Comparison of ENCODE assay signal across 10 cellular contexts in the genomic region with DNA sequence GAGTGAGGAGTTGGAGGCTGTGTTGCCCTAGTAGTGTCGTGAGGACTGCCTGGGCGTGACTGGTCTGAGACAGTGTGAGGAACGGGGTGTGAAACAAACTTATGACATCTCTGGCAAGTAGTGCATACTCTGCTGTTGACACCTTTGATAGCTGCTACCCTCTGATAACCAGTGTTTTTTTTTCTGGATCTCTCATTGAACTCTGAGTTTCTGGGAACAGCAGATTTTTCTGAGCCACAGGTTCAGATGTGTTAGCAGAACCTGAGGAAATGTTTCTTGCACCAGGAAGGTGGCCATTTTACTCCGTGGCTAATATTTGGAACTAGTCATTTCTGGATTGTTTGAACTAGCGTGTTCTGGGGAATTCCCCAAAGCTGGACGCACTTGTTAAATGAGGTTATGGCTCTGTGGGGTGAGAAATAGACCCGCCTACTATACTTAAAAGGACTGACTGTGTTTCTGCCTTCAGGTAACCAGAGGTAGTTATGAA. TPM values are rescaled to one million over a fixed set of nuclear protein-coding genes. Genes with fewer than 3 reads are reported as not detected.
DNase-seq lines count a peak whose midpoint lies in the region; ATAC-seq and TF ChIP-seq lines count a peak whose summit lies in the region.
"Had no signal": no experiment of that assay in that cellular context is flagged by ENCODE, and none has a peak within 500 bp of the region (broad histone marks: within the 10 kb centered on the region; RNA-seq: fewer than 3 reads in every experiment).

No MANE protein-coding gene starts in this region.

- DNase-seq in GM10266 (ENCODE audit: extremely low spot score) (peak; percentile 55), M059J (ENCODE audit: low read depth) (peak; percentile 9), iPS-NIHi7 (ENCODE audit: extremely low spot score) (no peak), Caco-2 (no peak), NCI-H526 (lab: John Stamatoyannopoulos, UW) (no peak)
- DNase-seq in stimulated activated CD4-positive, alpha-beta T cell treated with anti-CD3 and anti-CD28 coated beads, Interleukin-2, amount 100 ng/mL, for 24 hours = no peak
- DNase-seq: activated CD4-positive, alpha-beta T cell treated with anti-CD3 and anti-CD28 coated beads, Interleukin-2, amount 50 U/mL, for 1 hour; C1 segment of cervical spinal cord had no signal

- no peaks in the 10 kb centered on the region for H3K9me3 ChIP-seq in Caco-2

- H3K4me1 Mint-ChIP-seq in Caco-2 (ENCODE audit: low read depth, unreplicated experiment) = no peaks in the 10 kb centered on the region

- TF ChIP-seq CTCF in GM10266 (IDR thresholded peaks at IDR 0.05; ENCODE audit: control insufficient read depth, insufficient read depth, low read depth, missing control alignments) = no peak
- no peak for TF ChIP-seq CTCF in Caco-2 (IDR thresholded peaks at IDR 0.05; ENCODE audit: insufficient read depth in 1 of 2, low read depth in 1 of 2, low read length in 1 of 2, severe bottlenecking in 1 of 2, unreplicated experiment in 1 of 2)

- peaks cover 2% of the 10 kb centered on the region for H3K27me3 Mint-ChIP-seq in Caco-2 (ENCODE audit: insufficient read depth, unreplicated experiment)

- intact Hi-C loops in Caco-2 (cut with micrococcal nuclease; ENCODE audit: unreplicated experiment) = no loop called here

- no peaks in the 10 kb centered on the region for H3K36me3 Mint-ChIP-seq in Caco-2 (ENCODE audit: insufficient read depth, unreplicated experiment)

- BruUV-seq in Caco-2 (replicated peaks; lab: Mats Ljungman, UMichigan) = no TSS peak

- no peaks in the 10 kb centered on the region for H3K36me3 ChIP-seq in Caco-2 (ENCODE audit: control insufficient read depth, insufficient read depth, low read length)

- CTCF ChIA-PET in Caco-2 (lab: Charles Lee) = no interaction called here

- no peak overlapping the region for H3K4me3 ChIP-seq in Caco-2 (ENCODE audit: low read depth, low read length)

- POLR2A ChIA-PET in Caco-2 (lab: Charles Lee) = no interaction called here

- H3K9me3 Mint-ChIP-seq in Caco-2 (ENCODE audit: unreplicated experiment) = no peaks in the 10 kb centered on the region

- H3K27ac Mint-ChIP-seq in Caco-2 (ENCODE audit: unreplicated experiment) = no peak overlapping the region

- no peak overlapping the region for H3K4me3 Mint-ChIP-seq in Caco-2 (ENCODE audit: unreplicated experiment)

- ATAC-seq in GM19043 (IDR thresholded peaks at IDR 0.05; ENCODE audit: low read depth, unreplicated experiment) (peak; percentile 67), HG02798 (IDR thresholded peaks at IDR 0.05; ENCODE audit: poor library complexity, unreplicated experiment) (peak; percentile 82)

- H3K4me1 ChIP-seq in Caco-2 = no peaks in the 10 kb centered on the region

- no peaks in the 10 kb centered on the region for H3K27me3 ChIP-seq in Caco-2 (replicated peaks; ENCODE audit: control insufficient read depth, insufficient read depth, low read length)

RNA-seq across cellular contexts. Expression of a gene that starts 52.9 kb away (rescaled TPM):
- 1.9 and 6.9 TPM in 2 replicates for total RNA-seq in M059J (2014; rRNA removed; shearing (Covaris generic))
- 37.1 and 41.9 TPM in 2 replicates for total RNA-seq in Caco-2 (2022)

Comparison
In these comparisons a context has a peak if more than half of its experiments do, and no peak if none do; other contexts are left out.
1. DNase-seq: peak in GM10266 (single experiment) and M059J (single experiment); none in iPS-NIHi7 (single experiment), Caco-2 (0 of 2), stimulated activated CD4-positive, alpha-beta T cell treated with anti-CD3 and anti-CD28 coated beads, Interleukin-2, amount 100 ng/mL, for 24 hours (0 of 2) and NCI-H526 (0 of 2).